28 cellular contexts compared by ENCODE assay signal in the genomic region with DNA sequence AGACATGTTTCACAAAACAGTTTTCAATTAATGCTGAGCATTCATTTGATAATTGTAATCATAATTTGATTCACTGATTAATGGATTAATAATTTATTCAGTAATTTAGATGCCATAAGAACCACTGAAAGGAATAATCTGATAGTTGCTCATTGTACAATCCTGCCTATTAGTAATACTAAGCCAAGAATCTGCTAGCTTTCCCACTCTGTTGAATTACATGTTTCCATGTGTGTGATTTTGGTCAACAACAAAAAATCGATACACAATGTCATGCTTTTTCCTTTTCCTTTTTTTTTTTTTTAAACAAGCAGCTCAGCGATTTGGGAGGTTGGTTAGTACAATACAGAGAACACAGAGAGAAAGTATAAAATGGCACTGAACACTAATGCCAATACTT.
"Had no signal": no experiment of that assay in that cellular context is flagged by ENCODE, and none has a peak within 500 bp of the region (broad histone marks: within the 10 kb centered on the region; RNA-seq: fewer than 3 reads in every experiment).

No MANE protein-coding gene starts in this region.

- H3K4me3 ChIP-seq: hepatocyte, left ventricle myocardium inferior, lung, neural progenitor cell, prostate gland, sigmoid colon, spleen, suprapubic skin, thoracic aorta, tibial artery, upper lobe of right lung had no signal

- H3K9me3 ChIP-seq: left ventricle myocardium inferior, neutrophil, prostate gland, sigmoid colon, spleen, suprapubic skin, thoracic aorta, tibial artery, upper lobe of right lung had no signal

- H2AFZ ChIP-seq: hepatocyte, neural progenitor cell had no signal

- H3K27ac ChIP-seq: hepatocyte, left ventricle myocardium inferior, neural progenitor cell, neutrophil, prostate gland, sigmoid colon, spleen, suprapubic skin, thoracic aorta, tibial artery, upper lobe of right lung had no signal

- H3K36me3 ChIP-seq: prostate gland had no signal

- FAIRE-seq: urothelium cell line had no signal

- H3K27me3 Mint-ChIP-seq: naive B cell; stimulated activated naive CD8-positive, alpha-beta T cell treated with anti-CD3 and anti-CD28 coated beads, Interleukin-15, Interleukin-2, amounts not matched to agents 100 ng/mL and 50 ng/mL, for 24 hours had no signal

- H3K27me3 ChIP-seq: hepatocyte, neural progenitor cell, neutrophil, sigmoid colon, spleen, suprapubic skin, tibial artery, upper lobe of right lung had no signal

- H3K4me3 Mint-ChIP-seq: mesothelial cell of epicardium; naive B cell; natural killer cell; nephron progenitor cell; neural progenitor cell; stimulated activated effector memory CD8-positive, alpha-beta T cell treated with anti-CD3 and anti-CD28 coated beads, Interleukin-12 subunit alpha, Interleukin-12 subunit beta, amount 100 ng/mL, for 72 hours; stimulated activated naive CD8-positive, alpha-beta T cell treated with anti-CD3 and anti-CD28 coated beads, Interleukin-15, Interleukin-2, amounts not matched to agents 100 ng/mL and 50 ng/mL, for 24 hours had no signal

- H3K4me2 ChIP-seq: hepatocyte, neural progenitor cell had no signal

- DNase-seq: islet precursor cell; left ventricle myocardium inferior; mesendoderm; naive B cell; natural killer cell; nephron progenitor cell; occipital lobe; retina; right cardiac atrium; sigmoid colon; small intestine; spleen; stimulated activated CD4-positive, alpha-beta T cell treated with anti-CD3 and anti-CD28 coated beads, Interleukin-4, amount 100 ng/mL, for 24 hours; stimulated activated naive CD4-positive, alpha-beta T cell; tibial artery; trophoblast cell; upper lobe of right lung had no signal

- ATAC-seq: natural killer cell; right cardiac atrium; stimulated activated effector memory CD8-positive, alpha-beta T cell treated with anti-CD3 and anti-CD28 coated beads, Interleukin-12 subunit alpha, Interleukin-12 subunit beta, amount 100 ng/mL, for 72 hours; upper lobe of right lung had no signal

- H3K9me3 Mint-ChIP-seq: mesothelial cell of epicardium; naive B cell; natural killer cell; nephron progenitor cell; neural progenitor cell; stimulated activated effector memory CD8-positive, alpha-beta T cell treated with anti-CD3 and anti-CD28 coated beads, Interleukin-12 subunit alpha, Interleukin-12 subunit beta, amount 100 ng/mL, for 72 hours; stimulated activated naive CD8-positive, alpha-beta T cell treated with anti-CD3 and anti-CD28 coated beads, Interleukin-15, Interleukin-2, amounts not matched to agents 100 ng/mL and 50 ng/mL, for 24 hours had no signal

- H3K79me2 ChIP-seq: hepatocyte had no signal

- H3K4me1 Mint-ChIP-seq: naive B cell; natural killer cell; nephron progenitor cell; neural progenitor cell; stimulated activated effector memory CD8-positive, alpha-beta T cell treated with anti-CD3 and anti-CD28 coated beads, Interleukin-12 subunit alpha, Interleukin-12 subunit beta, amount 100 ng/mL, for 72 hours had no signal

- H3K9ac ChIP-seq: neural progenitor cell had no signal

- H3K27ac Mint-ChIP-seq: mesothelial cell of epicardium; natural killer cell; nephron progenitor cell; neural progenitor cell; stimulated activated effector memory CD8-positive, alpha-beta T cell treated with anti-CD3 and anti-CD28 coated beads, Interleukin-12 subunit alpha, Interleukin-12 subunit beta, amount 100 ng/mL, for 72 hours; stimulated activated naive CD8-positive, alpha-beta T cell treated with anti-CD3 and anti-CD28 coated beads, Interleukin-15, Interleukin-2, amounts not matched to agents 100 ng/mL and 50 ng/mL, for 24 hours had no signal

- H3K4me1 ChIP-seq: neural progenitor cell, prostate gland, sigmoid colon, tibial artery, upper lobe of right lung had no signal
